Comparison of ENCODE assay signal across 22 cellular contexts in the genomic region with DNA sequence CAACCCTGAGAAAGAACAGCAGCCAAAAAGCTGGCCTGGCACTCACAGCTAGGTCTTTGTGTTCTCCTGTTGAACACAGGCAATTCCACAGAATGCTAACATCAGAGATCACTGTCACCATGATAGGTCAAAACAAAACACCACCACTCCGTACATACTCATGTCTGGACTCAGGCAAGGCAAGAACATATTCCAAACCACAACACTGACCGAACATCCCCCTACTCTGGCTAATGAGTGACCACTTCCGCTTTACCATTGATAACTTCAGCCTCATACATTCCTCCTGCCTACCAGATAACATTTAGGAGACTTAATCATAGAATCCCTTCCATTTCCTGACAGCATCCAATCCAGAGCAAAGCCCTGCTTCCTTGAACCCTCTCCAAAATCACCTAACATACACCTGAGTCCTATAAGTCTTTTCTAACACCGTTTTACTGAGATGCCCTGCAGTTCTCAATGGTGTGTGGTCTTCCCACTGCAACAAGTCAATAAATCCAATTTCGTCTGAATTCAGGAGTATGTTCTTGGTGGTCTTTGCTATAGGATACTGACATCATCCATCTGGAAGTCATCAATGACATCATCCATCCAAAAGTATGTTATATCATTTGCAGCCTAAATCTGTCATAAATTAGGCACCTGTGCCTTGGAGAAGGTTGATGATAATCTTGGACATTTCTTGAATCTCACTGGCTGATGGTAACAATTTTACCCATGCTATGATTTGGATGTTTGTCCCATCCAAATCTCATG. TPM values are rescaled to one million over a fixed set of nuclear protein-coding genes. Genes with fewer than 3 reads are reported as not detected.
DNase-seq lines count a peak whose midpoint lies in the region; ATAC-seq, FAIRE-seq and TF ChIP-seq lines count a peak whose summit lies in the region.
"Had no signal": no experiment of that assay in that cellular context is flagged by ENCODE, and none has a peak within 500 bp of the region (broad histone marks: within the 10 kb centered on the region; RNA-seq: fewer than 3 reads in every experiment).

No MANE protein-coding gene starts in this region.

- peaks cover 13% of the 10 kb centered on the region for H3K4me1 Mint-ChIP-seq in activated CD4-positive, alpha-beta T cell treated with anti-CD3 and anti-CD28 coated beads, Interleukin-2, amount 10 ng/mL, durations not matched to agents 24 days and 14 days
- no peaks in the 10 kb centered on the region for H3K4me1 Mint-ChIP-seq in T-cell
- peaks cover 22% of the 10 kb centered on the region for H3K4me1 Mint-ChIP-seq in glutamatergic neuron (ENCODE audit: low read depth, unreplicated experiment)
- H3K4me1 Mint-ChIP-seq in CD14-positive monocyte, result peaks cover 24% of the 10 kb centered on the region
- no peaks in the 10 kb centered on the region for H3K4me1 Mint-ChIP-seq in CD8-positive, alpha-beta memory T cell

- no peak for ATAC-seq in T-cell (replicated peaks in 1 of 4)
- ATAC-seq: SK-N-SH treated with all-trans-retinoic acid at 6 μM for 48 hours had no signal

- H3K27me3 Mint-ChIP-seq in activated CD4-positive, alpha-beta T cell treated with anti-CD3 and anti-CD28 coated beads, Interleukin-2, amount 10 ng/mL, durations not matched to agents 24 days and 14 days, result no peaks in the 10 kb centered on the region
- H3K27me3 Mint-ChIP-seq in T-cell, result no peaks in the 10 kb centered on the region
- no peaks in the 10 kb centered on the region for H3K27me3 Mint-ChIP-seq in glutamatergic neuron (ENCODE audit: unreplicated experiment)
- no peaks in the 10 kb centered on the region for H3K27me3 Mint-ChIP-seq in CD14-positive monocyte (ENCODE audit: low read depth in 3 of 3)
- no peaks in the 10 kb centered on the region for H3K27me3 Mint-ChIP-seq in CD8-positive, alpha-beta memory T cell

- H3K27me3 ChIP-seq in CD8-positive, alpha-beta memory T cell (ENCODE audit: insufficient read depth, low read length, poor library complexity, severe bottlenecking), result no peaks in the 10 kb centered on the region
- H3K27me3 ChIP-seq: Peyer's patch had no signal

- peak; percentile 45 for DNase-seq in activated CD4-positive, alpha-beta T cell treated with anti-CD3 and anti-CD28 coated beads, Interleukin-2, amount 10 ng/mL, durations not matched to agents 24 days and 14 days
- DNase-seq in activated CD4-positive, alpha-beta T cell treated with anti-CD3 and anti-CD28 coated beads for 4 hours, result no peak
- no peak for DNase-seq in T-cell
- DNase-seq in glutamatergic neuron, result no peak
- no peak for DNase-seq in urothelium cell line (ENCODE audit: low spot score)
- DNase-seq in CD14-positive monocyte (ENCODE audit: low spot score), result no peak
- no peak for DNase-seq in CD8-positive, alpha-beta memory T cell
- no peak for DNase-seq in dermis blood vessel endothelial cell
- DNase-seq: Caco-2; DMS153; H7; Kasumi-1; NCI-H2081; NCI-H2171; NCI-H345; NCI-H774; NK-92 treated with Interleukin-12 subunit alpha and Interleukin-12 subunit beta, amount 100 ng/mL, for 24 hours; Peyer's patch had no signal

- H3K36me3 ChIP-seq in CD8-positive, alpha-beta memory T cell (ENCODE audit: insufficient read depth, low read length), result peaks cover 31% of the 10 kb centered on the region

- intact Hi-C loops in activated CD4-positive, alpha-beta T cell treated with anti-CD3 and anti-CD28 coated beads, Interleukin-2, amount 10 ng/mL, durations not matched to agents 24 days and 14 days (cut with micrococcal nuclease), result no loop called here
- intact Hi-C loops in CD14-positive monocyte (cut with micrococcal nuclease), result no loop called here

- no peak overlapping the region for H3K27ac Mint-ChIP-seq in activated CD4-positive, alpha-beta T cell treated with anti-CD3 and anti-CD28 coated beads, Interleukin-2, amount 10 ng/mL, durations not matched to agents 24 days and 14 days
- peak overlapping the region; percentile 0 to 5 for H3K27ac Mint-ChIP-seq in T-cell
- peak overlapping the region; percentile 7 for H3K27ac Mint-ChIP-seq in glutamatergic neuron (ENCODE audit: unreplicated experiment)
- H3K27ac Mint-ChIP-seq in CD14-positive monocyte, result peak overlapping the region in 2 of 7 donors; percentile 22 to 66
- H3K27ac Mint-ChIP-seq in CD8-positive, alpha-beta memory T cell, result peak overlapping the region in 3 of 8 donors; percentile 8 to 51 (median 12)

- no peak overlapping the region for H3K27ac ChIP-seq in CD8-positive, alpha-beta memory T cell (ENCODE audit: low read depth, low read length)
- H3K27ac ChIP-seq: C4-2B, Peyer's patch had no signal

- H3K4me3 Mint-ChIP-seq in activated CD4-positive, alpha-beta T cell treated with anti-CD3 and anti-CD28 coated beads, Interleukin-2, amount 10 ng/mL, durations not matched to agents 24 days and 14 days, result no peak overlapping the region
- H3K4me3 Mint-ChIP-seq in T-cell, result no peak overlapping the region
- no peak overlapping the region for H3K4me3 Mint-ChIP-seq in glutamatergic neuron (ENCODE audit: unreplicated experiment)
- no peak overlapping the region for H3K4me3 Mint-ChIP-seq in CD14-positive monocyte
- no peak overlapping the region for H3K4me3 Mint-ChIP-seq in CD8-positive, alpha-beta memory T cell

- no peaks in the 10 kb centered on the region for H3K4me1 ChIP-seq in CD8-positive, alpha-beta memory T cell (ENCODE audit: insufficient read depth, low read length)
- H3K4me1 ChIP-seq: Caco-2, Peyer's patch had no signal

- no peaks in the 10 kb centered on the region for H3K9me3 Mint-ChIP-seq in activated CD4-positive, alpha-beta T cell treated with anti-CD3 and anti-CD28 coated beads, Interleukin-2, amount 10 ng/mL, durations not matched to agents 24 days and 14 days
- H3K9me3 Mint-ChIP-seq in T-cell (no peaks in the 10 kb centered on the region), glutamatergic neuron (ENCODE audit: unreplicated experiment) (no peaks in the 10 kb centered on the region), CD14-positive monocyte (no peaks in the 10 kb centered on the region)
- H3K9me3 Mint-ChIP-seq in CD8-positive, alpha-beta memory T cell, result no peaks in the 10 kb centered on the region

- CTCF ChIA-PET in T-cell (lab: Charles Lee), result interaction anchor here in 1 of 2 donors (0.7 kb wide), 1 partner anchor 74 kb away, joined by 3 read pairs; no protein-coding TSS in a partner anchor
- CTCF ChIA-PET in CD8-positive, alpha-beta memory T cell (lab: Charles Lee), result no interaction called here

- peaks cover 76% of the 10 kb centered on the region for H3K36me3 Mint-ChIP-seq in activated CD4-positive, alpha-beta T cell treated with anti-CD3 and anti-CD28 coated beads, Interleukin-2, amount 10 ng/mL, durations not matched to agents 24 days and 14 days (ENCODE audit: low read depth)
- H3K36me3 Mint-ChIP-seq in T-cell (peaks cover 67% of the 10 kb centered on the region), glutamatergic neuron (ENCODE audit: unreplicated experiment) (peaks cover 5% of the 10 kb centered on the region), CD14-positive monocyte (peaks cover 74 to 83% of the 10 kb centered on the region in 2 donors)
- peaks cover 12 to 91% (median 34%) of the 10 kb centered on the region in 3 donors for H3K36me3 Mint-ChIP-seq in CD8-positive, alpha-beta memory T cell

- no peak overlapping the region for H3K4me3 ChIP-seq in CD8-positive, alpha-beta memory T cell (ENCODE audit: low read length)
- H3K4me3 ChIP-seq: Peyer's patch had no signal

- POLR2A ChIA-PET in T-cell (lab: Charles Lee), result no interaction called here
- POLR2A ChIA-PET in CD8-positive, alpha-beta memory T cell (lab: Charles Lee), result interaction anchor here (0.6 kb wide), 1 partner anchor 12 kb away, joined by 3 read pairs; no protein-coding TSS in a partner anchor

- peak; percentile 46 for FAIRE-seq in urothelium cell line (lab: Jason Lieb, UNC)
- FAIRE-seq: A204.1, GM12891 had no signal

- no peaks in the 10 kb centered on the region for H3K9me3 ChIP-seq in CD8-positive, alpha-beta memory T cell (ENCODE audit: low read length)
- H3K9me3 ChIP-seq: Caco-2, Peyer's patch had no signal

- no peak for TF ChIP-seq CTCF in glutamatergic neuron (IDR thresholded peaks at IDR 0.05; ENCODE audit: partially characterized antibody, unreplicated experiment)
- no peak for TF ChIP-seq CTCF in CD14-positive monocyte (IDR thresholded peaks at IDR 0.05)

RNA-seq across cellular contexts. Expression of a gene that starts 23.7 kb away (rescaled TPM):
- total RNA-seq in activated CD4-positive, alpha-beta T cell treated with anti-CD3 and anti-CD28 coated beads, Interleukin-2, amount 10 ng/mL, durations not matched to agents 24 days and 14 days, result 84.1 and 87.7 TPM in 2 replicates
- 10 to 100 TPM; 22.8 to 34.7 (median 30.9) TPM for total RNA-seq in T-cell
- 12.3 TPM for total RNA-seq in glutamatergic neuron (ENCODE audit: unreplicated experiment)
- 10 to 100 TPM; 18.3 to 18.7 TPM for polyA plus RNA-seq in CD14-positive monocyte
- 10 to 100 TPM; 57.6 to 58.3 TPM for total RNA-seq in CD8-positive, alpha-beta memory T cell
- 28.8 TPM for polyA plus RNA-seq in CD8-positive, alpha-beta memory T cell
- 27.1 and 29.4 TPM in 2 replicates for total RNA-seq in dermis blood vessel endothelial cell
